ENCODE assay signal across 8 cellular contexts in genomic region chr14:106626942-106627588, GRCh38.
DNase-seq lines count a peak whose midpoint lies in the region; ATAC-seq and TF ChIP-seq lines count a peak whose summit lies in the region.
"Not testable (repeated sequence)": the region's sequence is repeated elsewhere in the genome, so short reads cannot be mapped to it uniquely, and the experiment has no call there.

No MANE protein-coding gene starts in this region.

- H3K27me3 ChIP-seq in heart right ventricle, result peaks cover 0 to 36% (median 15%) of the 10 kb centered on the region in 7 donors
- H3K27me3 ChIP-seq in stomach, result peaks cover 0 to 38% (median 3%) of the 10 kb centered on the region in 3 donors

- H3K4me3 ChIP-seq in heart right ventricle, stomach: not testable (repeated sequence)

- not testable (repeated sequence) for H3K27ac ChIP-seq in heart right ventricle, stomach

- in situ Hi-C loops in KBM-7 (cut with MboI; ENCODE audit: low pct_unique_long_range_greater_than_20kb, low sequenced_read_pairs), result not testable (repeated sequence)

- not testable (repeated sequence) for TF ChIP-seq EP300 in stomach (IDR thresholded peaks at IDR 0.05)

- H3K4me1 ChIP-seq in heart right ventricle, stomach: not testable (repeated sequence)

- peak in 6 of 9 donors; percentile 10 to 59 (median 25) for TF ChIP-seq CTCF in heart right ventricle (IDR thresholded peaks at IDR 0.05)
- TF ChIP-seq CTCF in stomach (IDR thresholded peaks at IDR 0.05), result peak in 2 of 7 experiments; percentile 22 to 42

- WGBS in heart right ventricle, 2 donors, result 50 to 55% methylated on average over 20 of the region's 22 CpGs
- 40 to 48% (median 44%) methylated on average over 18 to 22 of the region's 22 CpGs for WGBS in stomach, 5 donors

- TF ChIP-seq POLR2A in stomach (IDR thresholded peaks at IDR 0.05), result not testable (repeated sequence)

- not testable (repeated sequence) for ATAC-seq in heart right ventricle

- H3K36me3 ChIP-seq in heart right ventricle, stomach: not testable (repeated sequence)

- H3K9me3 ChIP-seq in heart right ventricle, stomach: not testable (repeated sequence)

- DNase-seq in Daoy (ENCODE audit: low read depth) (peak; percentile 24), KBM-7 (peak; percentile 79), NCI-H69 (lab: John Stamatoyannopoulos, UW) (peak; percentile 60), UCSD-AML1 (lab: John Stamatoyannopoulos, UW; ENCODE audit: unreplicated experiment) (peak; percentile 65), heart right ventricle (peak in 1 of 2 donors; percentile 32), stomach (peak; percentile 44)
- peak; percentile 15 to 68 for DNase-seq in activated T-helper 1 cell treated with anti-CD3 and anti-CD28 coated beads, Interleukin-2, amount 50 U/mL, for 16 hours (ENCODE audit: low read depth in 1 of 2, low spot score in 1 of 2)
- peak; percentile 75 for DNase-seq in stimulated activated CD4-positive, alpha-beta T cell treated with anti-CD3 and anti-CD28 coated beads, Interleukin-15, amount 100 ng/mL, for 24 hours

- intact Hi-C loops in heart right ventricle (cut with DNase I); stomach (cut with DNase I; ENCODE audit: low total_unique reads): not testable (repeated sequence)
